8 cellular contexts compared by ENCODE assay signal in the genomic region with DNA sequence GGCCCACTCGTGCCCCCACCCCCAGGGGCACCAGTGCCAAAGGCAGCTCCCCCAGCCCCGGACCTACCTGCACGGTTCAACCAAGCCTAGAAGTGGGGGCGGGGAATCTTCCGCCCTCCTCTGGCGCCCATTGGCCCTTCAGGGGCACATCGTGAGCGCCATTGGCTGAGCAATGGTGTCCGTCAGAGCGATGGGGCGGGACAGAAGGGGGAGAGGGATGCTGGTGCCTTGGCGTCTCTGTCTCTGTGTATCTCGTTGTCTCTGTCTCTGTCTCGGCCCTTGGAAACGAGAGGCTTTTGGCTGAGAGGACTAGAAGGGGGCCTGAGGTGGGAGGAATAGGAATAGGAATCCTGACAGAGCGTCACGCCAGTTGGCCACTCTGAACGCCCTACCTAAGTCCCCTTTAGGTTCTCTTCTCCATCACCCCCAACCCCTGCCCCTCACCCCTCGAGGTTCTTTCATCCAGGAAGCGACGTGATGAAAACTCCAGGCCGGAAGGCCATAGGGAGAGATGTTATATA. TPM values are rescaled to one million over a fixed set of nuclear protein-coding genes. Genes with fewer than 3 reads are reported as not detected.
DNase-seq lines count a peak whose midpoint lies in the region; ATAC-seq and TF ChIP-seq lines count a peak whose summit lies in the region.
"Not testable (repeated sequence)": the region's sequence is repeated elsewhere in the genome, so short reads cannot be mapped to it uniquely, and the experiment has no call there.

No MANE protein-coding gene starts in this region.

- H3K9me3 Mint-ChIP-seq in CD4-positive, alpha-beta memory T cell; activated CD8-positive, alpha-beta T cell treated with anti-CD3 and anti-CD28 coated beads for 36 hours: not testable (repeated sequence)

- CTCF ChIA-PET in CD4-positive, alpha-beta memory T cell (lab: Charles Lee; ENCODE audit: partially characterized antibody); activated CD8-positive, alpha-beta T cell treated with anti-CD3 and anti-CD28 coated beads for 36 hours (lab: Charles Lee): not testable (repeated sequence)

- not testable (repeated sequence) for H3K27me3 Mint-ChIP-seq in CD4-positive, alpha-beta memory T cell; activated CD8-positive, alpha-beta T cell treated with anti-CD3 and anti-CD28 coated beads for 36 hours

- ATAC-seq in GM19455 (IDR thresholded peaks at IDR 0.05; ENCODE audit: unreplicated experiment) (peak; percentile 98), lung (ENCODE audit: insufficient read depth, low FRiP score) (peak; percentile 99)
- ATAC-seq in activated CD8-positive, alpha-beta T cell treated with anti-CD3 and anti-CD28 coated beads for 36 hours = peak; percentile 100

- DNase-seq in CD4-positive, alpha-beta memory T cell = peak; percentile 87 to 99 (median 91)
- DNase-seq in HK-2 (ENCODE audit: unreplicated experiment) (peak; percentile 87), NCI-H82 treated with DMSO at 0.1 percent for 48 hours (lab: John Stamatoyannopoulos, UW; ENCODE audit: unreplicated experiment) (peak; percentile 87), lung (ENCODE audit: low spot score) (peak; percentile 95)
- peak; percentile 95 for DNase-seq in activated CD8-positive, alpha-beta T cell treated with anti-CD3 and anti-CD28 coated beads for 36 hours
- DNase-seq in effector CD4-positive, alpha-beta T cell = peak; percentile 91
- DNase-seq in stimulated activated CD4-positive, alpha-beta T cell treated with anti-CD3 and anti-CD28 coated beads, TNF-alpha, amount 100 ng/mL, for 1 hour (ENCODE audit: low read depth in 3 of 3, low spot score in 1 of 3) = peak; percentile 76 to 92 (median 83)

- not testable (repeated sequence) for TF ChIP-seq CTCF in activated CD8-positive, alpha-beta T cell treated with anti-CD3 and anti-CD28 coated beads for 36 hours (IDR thresholded peaks at IDR 0.05); lung (IDR thresholded peaks at IDR 0.05; ENCODE audit: control extremely low read depth, extremely low read depth)

- peak overlapping the region in 1 of 2 donors; percentile 55 for H3K4me3 ChIP-seq in CD4-positive, alpha-beta memory T cell (ENCODE audit: low read length in 2 of 2)
- H3K4me3 ChIP-seq in lung = peak overlapping the region; percentile 45

- H3K27me3 ChIP-seq in CD4-positive, alpha-beta memory T cell (ENCODE audit: insufficient read depth, low read length); lung (ENCODE audit: control insufficient read depth, insufficient read depth): not testable (repeated sequence)

- H3K36me3 Mint-ChIP-seq in CD4-positive, alpha-beta memory T cell; activated CD8-positive, alpha-beta T cell treated with anti-CD3 and anti-CD28 coated beads for 36 hours (ENCODE audit: low read depth): not testable (repeated sequence)

- peak overlapping the region; percentile 42 to 97 (median 88) for H3K27ac Mint-ChIP-seq in CD4-positive, alpha-beta memory T cell
- H3K27ac Mint-ChIP-seq in activated CD8-positive, alpha-beta T cell treated with anti-CD3 and anti-CD28 coated beads for 36 hours = peak overlapping the region; percentile 75

- POLR2A ChIA-PET in CD4-positive, alpha-beta memory T cell (lab: Charles Lee; ENCODE audit: partially characterized antibody); activated CD8-positive, alpha-beta T cell treated with anti-CD3 and anti-CD28 coated beads for 36 hours (lab: Charles Lee): not testable (repeated sequence)

- not testable (repeated sequence) for H3K9me3 ChIP-seq in CD4-positive, alpha-beta memory T cell (ENCODE audit: control insufficient read depth in 1 of 2, low read length in 2 of 2); lung (ENCODE audit: control insufficient read depth in 2 of 2, insufficient read depth in 1 of 2, low read length in 1 of 2)

- H3K4me3 Mint-ChIP-seq in CD4-positive, alpha-beta memory T cell = peak overlapping the region; percentile 91 to 97 (median 94)
- H3K4me3 Mint-ChIP-seq in activated CD8-positive, alpha-beta T cell treated with anti-CD3 and anti-CD28 coated beads for 36 hours = peak overlapping the region; percentile 85

- 0% methylated on average over 17 to 20 of the region's 22 CpGs for WGBS in lung, 2 donors

- peak overlapping the region; percentile 43 for H3K27ac ChIP-seq in CD4-positive, alpha-beta memory T cell (ENCODE audit: low read depth, low read length)
- not testable (repeated sequence) for H3K27ac ChIP-seq in lung (ENCODE audit: low read depth in 1 of 2, low read length in 1 of 2)

- H3K4me1 ChIP-seq in CD4-positive, alpha-beta memory T cell (ENCODE audit: insufficient read depth, low read length); lung (ENCODE audit: control insufficient read depth in 2 of 2, insufficient read depth in 2 of 2, low read length in 2 of 2): not testable (repeated sequence)

- intact Hi-C loops in CD4-positive, alpha-beta memory T cell (cut with micrococcal nuclease); activated CD8-positive, alpha-beta T cell treated with anti-CD3 and anti-CD28 coated beads for 36 hours (cut with micrococcal nuclease): not testable (repeated sequence)

- H3K4me1 Mint-ChIP-seq in CD4-positive, alpha-beta memory T cell; activated CD8-positive, alpha-beta T cell treated with anti-CD3 and anti-CD28 coated beads for 36 hours (ENCODE audit: low read depth): not testable (repeated sequence)

- not testable (repeated sequence) for H3K36me3 ChIP-seq in CD4-positive, alpha-beta memory T cell (ENCODE audit: insufficient read depth, low read length); lung (ENCODE audit: control insufficient read depth in 2 of 2, insufficient read depth in 2 of 2, low read length in 2 of 2)

RNA-seq across cellular contexts. Expression of a gene that starts 32.1 kb away (rescaled TPM):
- total RNA-seq in CD4-positive, alpha-beta memory T cell = 100 to 1,000 TPM; 190 to 206 TPM
- 10 to 100 TPM in 1 of 2 donors, 1 to 10 TPM in 1; 6.7 to 24.3 TPM for polyA plus RNA-seq in CD4-positive, alpha-beta memory T cell
- 10 to 100 TPM; 54.4 to 55.3 TPM for total RNA-seq in activated CD8-positive, alpha-beta T cell treated with anti-CD3 and anti-CD28 coated beads for 36 hours
- total RNA-seq in lung = 100 to 1,000 TPM in 1 of 2 donors, 10 to 100 TPM in 1; 77.9 to 189 TPM
- 10 to 100 TPM; 16.2 to 17.0 TPM for polyA plus RNA-seq in lung
